In genomic region chr6:13238017-13238416, GRCh38 we compare ENCODE assay signal across 28 cellular contexts.
"Had no signal": no experiment of that assay in that cellular context is flagged by ENCODE, and none has a peak within 500 bp of the region (broad histone marks: within the 10 kb centered on the region; RNA-seq: fewer than 3 reads in every experiment).

No MANE protein-coding gene starts in this region.

- H3K27ac ChIP-seq: adrenal gland, body of pancreas, coronary artery, dorsolateral prefrontal cortex, esophagus muscularis mucosa, gastroesophageal sphincter had no signal

- H3K9me3 ChIP-seq: adrenal gland, body of pancreas, esophagus muscularis mucosa, gastroesophageal sphincter had no signal

- H3K4me3 ChIP-seq: adrenal gland, body of pancreas, coronary artery, dorsolateral prefrontal cortex, esophagus muscularis mucosa, gastroesophageal sphincter had no signal

- H3K36me3 ChIP-seq: adrenal gland, gastroesophageal sphincter had no signal

- H3K4me1 ChIP-seq: adrenal gland, esophagus muscularis mucosa, gastroesophageal sphincter had no signal

- H3K27me3 ChIP-seq: adrenal gland, body of pancreas, dorsolateral prefrontal cortex, esophagus muscularis mucosa, gastroesophageal sphincter had no signal

- ATAC-seq: activated CD4-positive, alpha-beta T cell treated with anti-CD3 and anti-CD28 coated beads for 36 hours; activated CD8-positive, alpha-beta memory T cell treated with anti-CD3 and anti-CD28 coated beads, Interleukin-2, amount 10 ng/mL, durations not matched to agents 7 days and 5 days; activated CD8-positive, alpha-beta T cell treated with anti-CD3 and anti-CD28 coated beads, Interleukin-2, amount 10 ng/mL, durations not matched to agents 7 days and 5 days; activated naive CD8-positive, alpha-beta T cell treated with anti-CD3 and anti-CD28 coated beads, Interleukin-2, amount 50 U/mL, for 24 hours; body of pancreas; gastroesophageal sphincter had no signal

- DNase-seq: activated CD4-positive, alpha-beta memory T cell treated with anti-CD3 and anti-CD28 coated beads for 36 hours; activated CD4-positive, alpha-beta T cell treated with anti-CD3 and anti-CD28 coated beads for 36 hours; activated CD4-positive, alpha-beta T cell treated with anti-CD3 and anti-CD28 coated beads, Interleukin-2, amount 10 ng/mL, durations not matched to agents 24 days and 14 days; activated CD4-positive, CD25-positive, alpha-beta regulatory T cell; activated CD4-positive, CD25-positive, alpha-beta regulatory T cell treated with anti-CD3 and anti-CD28 coated beads, Interleukin-2, amount 50 U/mL, for 72 hours; activated CD8-positive, alpha-beta memory T cell treated with anti-CD3 and anti-CD28 coated beads, Interleukin-2, amount 10 ng/mL, durations not matched to agents 7 days and 5 days; activated CD8-positive, alpha-beta memory T cell treated with anti-CD3 and anti-CD28 coated beads, Interleukin-2, amount 50 U/mL, for 4 hours; activated CD8-positive, alpha-beta T cell treated with anti-CD3 and anti-CD28 coated beads, Interleukin-2, amount 10 ng/mL, durations not matched to agents 7 days and 5 days; activated effector memory CD4-positive, alpha-beta T cell treated with anti-CD3 and anti-CD28 coated beads, Interleukin-2, amount 50 U/mL, for 16 hours; activated naive CD4-positive, alpha-beta T cell treated with anti-CD3 and anti-CD28 coated beads for 36 hours; activated naive CD8-positive, alpha-beta T cell treated with anti-CD3 and anti-CD28 coated beads for 36 hours; activated naive CD8-positive, alpha-beta T cell treated with anti-CD3 and anti-CD28 coated beads, Interleukin-2, amount 50 U/mL, for 24 hours; activated T-cell treated with anti-CD3 and anti-CD28 coated beads, Interleukin-2, amount 50 U/mL, for 1 hour; activated T-cell treated with anti-CD3 and anti-CD28 coated beads, Interleukin-2, amount 50 U/mL, for 48 hours; adrenal gland; amygdala; aorta; body of pancreas; central memory CD4-positive, alpha-beta T cell; cerebellar nuclear complex; dorsolateral prefrontal cortex; effector memory CD4-positive, alpha-beta T cell; erythroblast; foreskin melanocyte; T-helper 2 cell had no signal
